ENCODE assay signal across 16 cellular contexts in the genomic region with DNA sequence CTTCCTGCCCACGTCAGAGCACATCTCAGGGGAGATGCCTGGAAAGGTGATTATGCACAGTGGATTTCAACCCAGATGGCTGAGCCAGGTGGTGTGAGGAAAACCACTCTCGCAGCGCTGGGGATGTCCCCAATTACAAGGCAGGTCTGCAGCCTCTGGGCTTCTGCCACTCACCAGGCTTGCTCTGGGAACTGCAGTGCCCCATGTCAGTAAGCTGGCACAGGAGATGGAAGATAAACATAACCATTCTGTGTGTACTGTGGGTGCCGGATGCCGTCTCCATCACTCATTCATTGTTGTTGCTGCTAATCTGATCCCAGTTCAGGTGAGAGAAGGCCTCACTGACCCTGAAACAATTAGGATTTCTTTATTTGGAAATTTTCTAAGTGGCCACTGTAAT.
A peak's percentile ranks its signal among the peaks of the same experiment; 100 is the strongest.
DNase-seq lines count a peak whose midpoint lies in the region; ATAC-seq, FAIRE-seq and TF ChIP-seq lines count a peak whose summit lies in the region.
"Had no signal": no experiment of that assay in that cellular context is flagged by ENCODE, and none has a peak within 500 bp of the region (broad histone marks: within the 10 kb centered on the region; RNA-seq: fewer than 3 reads in every experiment).

No MANE protein-coding gene starts in this region.

- no peaks in the 10 kb centered on the region for H3K79me1 ChIP-seq in mesenchymal stem cell (replicated peaks; ENCODE audit: low read length, poor library complexity, severe bottlenecking)

- H3K4me1 ChIP-seq in PC-3 (ENCODE audit: insufficient read depth, low read length) = peaks cover 35% of the 10 kb centered on the region
- peaks cover 13% of the 10 kb centered on the region for H3K4me1 ChIP-seq in mesenchymal stem cell (ENCODE audit: control insufficient read depth, insufficient read depth, low read depth, low read length)
- no peaks in the 10 kb centered on the region for H3K4me1 ChIP-seq in psoas muscle

- H2AFZ ChIP-seq in PC-3 (ENCODE audit: low read length) (no peak overlapping the region), mesenchymal stem cell (ENCODE audit: low read depth, low read length) (no peak overlapping the region)

- H3K14ac ChIP-seq in mesenchymal stem cell (ENCODE audit: low read length in 2 of 2) = no peak overlapping the region

- 94% methylated on average over 5 of the region's 5 CpGs for WGBS in mesenchymal stem cell
- WGBS in psoas muscle, 3 donors = 35 to 48% (median 38%) methylated on average over 5 of the region's 5 CpGs

- H3K27ac ChIP-seq in PC-3 (ENCODE audit: low read length) (no peak overlapping the region), mesenchymal stem cell (ENCODE audit: low read length, poor library complexity, severe bottlenecking) (no peak overlapping the region), psoas muscle (no peak overlapping the region), coronary artery (no peak overlapping the region)
- H3K27ac ChIP-seq: HL-60 had no signal

- no peak overlapping the region for H3K4ac ChIP-seq in mesenchymal stem cell (ENCODE audit: low read depth in 1 of 2, low read length in 2 of 2)

- POLR2A ChIA-PET in PC-3 (lab: Charles Lee; ENCODE audit: unreplicated experiment) = no interaction called here

- H4K91ac ChIP-seq in mesenchymal stem cell (ENCODE audit: low read length) = no peak overlapping the region

- no peaks in the 10 kb centered on the region for H3K79me2 ChIP-seq in PC-3 (ENCODE audit: low read length)

- peak; percentile 80 for DNase-seq in DMS53 treated with DMSO at 0.1 percent for 48 hours (lab: John Stamatoyannopoulos, UW; ENCODE audit: unreplicated experiment)
- peak; percentile 83 to 94 for DNase-seq in NCI-H2081 (lab: John Stamatoyannopoulos, UW)
- peak; percentile 45 for DNase-seq in PC-3
- DNase-seq in mesenchymal stem cell = no peak
- DNase-seq in inferior parietal cortex (ENCODE audit: extremely low spot score) = no peak
- no peak for DNase-seq in psoas muscle
- no peak for DNase-seq in coronary artery (ENCODE audit: low spot score)
- DNase-seq in frontal cortex (ENCODE audit: low spot score in 2 of 2) = no peak
- DNase-seq: DMS 273 treated with DMSO at 0.1 percent for 48 hours; immature natural killer cell; KG1; mammary epithelial cell; NCI-H1694; stimulated activated CD4-positive, alpha-beta T cell treated with anti-CD3 and anti-CD28 coated beads, Interleukin-2, amount 100 ng/mL, for 48 hours had no signal

- intact Hi-C loops in PC-3 (cut with micrococcal nuclease) = no loop called here
- intact Hi-C loops in psoas muscle (cut with DNase I) = no loop called here

- H3K27me3 ChIP-seq in PC-3 (ENCODE audit: low read length) = no peaks in the 10 kb centered on the region
- no peaks in the 10 kb centered on the region for H3K27me3 ChIP-seq in mesenchymal stem cell (ENCODE audit: control insufficient read depth in 1 of 2, insufficient read depth in 1 of 2, low read length in 2 of 2)
- peaks cover 0 to 5% (median 0%) of the 10 kb centered on the region in 3 donors for H3K27me3 ChIP-seq in psoas muscle (ENCODE audit: insufficient read depth in 3 of 3, low read length in 2 of 3)

- BruUV-seq in PC-3 (replicated peaks; lab: Mats Ljungman, UMichigan) = no TSS peak

- no peak for FAIRE-seq in frontal cortex (lab: Jason Lieb, UNC)
- FAIRE-seq: GM19239 had no signal

- peak overlapping the region; percentile 53 for H2AK5ac ChIP-seq in mesenchymal stem cell (ENCODE audit: low read length, severe bottlenecking)

- TF ChIP-seq CTCF in PC-3 (conservative IDR thresholded peaks at IDR 0.05; ENCODE audit: low read depth, low read length) = no peak
- no peak for TF ChIP-seq CTCF in psoas muscle (IDR thresholded peaks at IDR 0.05)
- no peak for TF ChIP-seq CTCF in coronary artery (IDR thresholded peaks at IDR 0.05)

- H4K8ac ChIP-seq in mesenchymal stem cell (ENCODE audit: low read length) = no peak overlapping the region

- H4K20me1 ChIP-seq in PC-3 (ENCODE audit: low read length) = no peaks in the 10 kb centered on the region

- H3F3A ChIP-seq in PC-3 (ENCODE audit: low read length, unreplicated experiment) = no peaks in the 10 kb centered on the region

- CTCF ChIA-PET in PC-3 (lab: Charles Lee) = interaction anchor here (0.6 kb wide), 1 partner anchor 61 kb away, joined by 7 read pairs; no protein-coding TSS in a partner anchor

- H3K4me2 ChIP-seq in PC-3 (ENCODE audit: low read length) (no peak overlapping the region), mesenchymal stem cell (ENCODE audit: low read length, poor library complexity, severe bottlenecking) (no peak overlapping the region)

- no peak overlapping the region for H2BK120ac ChIP-seq in mesenchymal stem cell (ENCODE audit: low read depth, low read length)

- no peak for ATAC-seq in PC-3
- no peak for ATAC-seq in psoas muscle

- no peak overlapping the region for H3K23ac ChIP-seq in mesenchymal stem cell (ENCODE audit: low read length in 2 of 2)

- H2BK15ac ChIP-seq in mesenchymal stem cell (ENCODE audit: low read depth, poor library complexity, severe bottlenecking) = no peak overlapping the region

- H3K4me3 ChIP-seq in PC-3 (ENCODE audit: low read length) = no peak overlapping the region
- no peak overlapping the region for H3K4me3 ChIP-seq in mesenchymal stem cell (ENCODE audit: insufficient read depth in 1 of 2, low read depth in 1 of 2, low read length in 2 of 2)
- H3K4me3 ChIP-seq in psoas muscle = no peak overlapping the region
- no peak overlapping the region for H3K4me3 ChIP-seq in coronary artery

- no peak overlapping the region for H2BK5ac ChIP-seq in mesenchymal stem cell (ENCODE audit: low read depth, low read length, poor library complexity, severe bottlenecking)

- H3K9me3 ChIP-seq in PC-3 (ENCODE audit: low read length) (no peaks in the 10 kb centered on the region), mesenchymal stem cell (ENCODE audit: control insufficient read depth, low read length) (peaks cover 3% of the 10 kb centered on the region), psoas muscle (no peaks in the 10 kb centered on the region)

- H2BK12ac ChIP-seq in mesenchymal stem cell (ENCODE audit: low read length in 2 of 2) = peak overlapping the region in 1 of 2 experiments; percentile 33

- H3K36me3 ChIP-seq in PC-3 (ENCODE audit: low read depth, low read length) (no peaks in the 10 kb centered on the region), mesenchymal stem cell (ENCODE audit: control insufficient read depth in 1 of 2, insufficient read depth in 2 of 2, low read depth in 1 of 2, low read length in 2 of 2) (peaks cover 0 to 3% of the 10 kb centered on the region in 2 experiments), psoas muscle (ENCODE audit: insufficient read depth in 1 of 2, low read depth in 1 of 2) (no peaks in the 10 kb centered on the region)

- no peaks in the 10 kb centered on the region for H3K9me2 ChIP-seq in PC-3 (replicated peaks; ENCODE audit: low read length)

- H3K18ac ChIP-seq in mesenchymal stem cell (ENCODE audit: low read depth in 1 of 2, low read length in 2 of 2) = peak overlapping the region in 1 of 2 experiments; percentile 44

- H3K9ac ChIP-seq in PC-3 (ENCODE audit: low read length) (no peak overlapping the region), mesenchymal stem cell (ENCODE audit: low read length) (no peak overlapping the region)

Comparison
In these comparisons a context has a peak if more than half of its experiments do, and no peak if none do; other contexts are left out.
1. DNase-seq: peak in DMS53 treated with DMSO at 0.1 percent for 48 hours (single experiment), NCI-H2081 (2 of 2) and PC-3 (single experiment); none in mesenchymal stem cell (single experiment), inferior parietal cortex (single experiment), psoas muscle (0 of 2), coronary artery (single experiment) and frontal cortex (0 of 2).